8 cellular contexts compared by ENCODE assay signal in genomic region chrX:24146283-24146865, GRCh38. TPM values are rescaled to one million over a fixed set of nuclear protein-coding genes. Genes with fewer than 3 reads are reported as not detected.
DNase-seq lines count a peak whose midpoint lies in the region; ATAC-seq and TF ChIP-seq lines count a peak whose summit lies in the region.

No MANE protein-coding gene starts in this region.

- H3K4me1 Mint-ChIP-seq in activated CD4-positive, alpha-beta T cell treated with anti-CD3 and anti-CD28 coated beads, Interleukin-2, amount 10 ng/mL, durations not matched to agents 7 days and 5 days: peaks cover 46% of the 10 kb centered on the region

- no peaks in the 10 kb centered on the region for H3K36me3 ChIP-seq in thoracic aorta

- peaks cover 9% of the 10 kb centered on the region for H3K36me3 Mint-ChIP-seq in activated CD4-positive, alpha-beta T cell treated with anti-CD3 and anti-CD28 coated beads, Interleukin-2, amount 10 ng/mL, durations not matched to agents 7 days and 5 days (ENCODE audit: low read depth)

- peak overlapping the region; percentile 40 for H3K4me3 ChIP-seq in thoracic aorta

- intact Hi-C loops in left ventricle myocardium superior (cut with micrococcal nuclease): no loop called here

- CTCF ChIA-PET in activated CD4-positive, alpha-beta T cell treated with anti-CD3 and anti-CD28 coated beads, Interleukin-2, amount 10 ng/mL, durations not matched to agents 7 days and 5 days (lab: Charles Lee): no interaction called here

- H3K9me3 Mint-ChIP-seq in activated CD4-positive, alpha-beta T cell treated with anti-CD3 and anti-CD28 coated beads, Interleukin-2, amount 10 ng/mL, durations not matched to agents 7 days and 5 days: no peaks in the 10 kb centered on the region

- no peaks in the 10 kb centered on the region for H3K9me3 ChIP-seq in thoracic aorta

- H3K27me3 Mint-ChIP-seq in activated CD4-positive, alpha-beta T cell treated with anti-CD3 and anti-CD28 coated beads, Interleukin-2, amount 10 ng/mL, durations not matched to agents 7 days and 5 days: no peaks in the 10 kb centered on the region

- peaks cover 2 to 30% of the 10 kb centered on the region in 2 donors for H3K4me1 ChIP-seq in thoracic aorta (ENCODE audit: control insufficient read depth in 1 of 2, low read depth in 2 of 2)

- no peak for TF ChIP-seq CTCF in VCaP (conservative IDR thresholded peaks at IDR 0.05)
- TF ChIP-seq CTCF in thoracic aorta (IDR thresholded peaks at IDR 0.05): no peak

- no peaks in the 10 kb centered on the region for H3K27me3 ChIP-seq in thoracic aorta (replicated peaks; ENCODE audit: insufficient read depth)

- DNase-seq in activated CD4-positive, alpha-beta T cell treated with anti-CD3 and anti-CD28 coated beads, Interleukin-2, amount 10 ng/mL, durations not matched to agents 7 days and 5 days: no peak
- DNase-seq in activated CD4-positive, alpha-beta T cell treated with anti-CD3 and anti-CD28 coated beads for 48 hours: no peak
- DNase-seq in left kidney (ENCODE audit: low read depth, low spot score) (peak; percentile 25), thoracic aorta (ENCODE audit: low spot score) (no peak), GM19240 (ENCODE audit: insufficient read length, low spot score) (no peak), left ventricle myocardium superior (no peak)
- DNase-seq in activated T-cell treated with anti-CD3 and anti-CD28 coated beads, Interleukin-2, amount 50 U/mL, for 1 hour: no peak

- ATAC-seq in thoracic aorta (ENCODE audit: insufficient number of reproducible peaks, low FRiP score, low read depth) (no peak), left ventricle myocardium superior (no peak)

- peak overlapping the region; percentile 48 for H3K4me3 Mint-ChIP-seq in activated CD4-positive, alpha-beta T cell treated with anti-CD3 and anti-CD28 coated beads, Interleukin-2, amount 10 ng/mL, durations not matched to agents 7 days and 5 days

- peak overlapping the region; percentile 96 for H3K27ac Mint-ChIP-seq in activated CD4-positive, alpha-beta T cell treated with anti-CD3 and anti-CD28 coated beads, Interleukin-2, amount 10 ng/mL, durations not matched to agents 7 days and 5 days

- POLR2A ChIA-PET in activated CD4-positive, alpha-beta T cell treated with anti-CD3 and anti-CD28 coated beads, Interleukin-2, amount 10 ng/mL, durations not matched to agents 7 days and 5 days (lab: Charles Lee): no interaction called here

- H3K27ac ChIP-seq in VCaP (peak overlapping the region; percentile 99), thoracic aorta (peak overlapping the region; percentile 61 to 93)

RNA-seq across cellular contexts. Expression of gene ZFX, which starts 3.2 kb away (rescaled TPM):
- total RNA-seq in activated CD4-positive, alpha-beta T cell treated with anti-CD3 and anti-CD28 coated beads, Interleukin-2, amount 10 ng/mL, durations not matched to agents 7 days and 5 days: 10 to 100 TPM; 44.6 to 46.0 TPM
- total RNA-seq in thoracic aorta (10 to 100 TPM; 38.4 to 39.7 TPM), left ventricle myocardium superior (35.3 TPM)
